In the genomic region with DNA sequence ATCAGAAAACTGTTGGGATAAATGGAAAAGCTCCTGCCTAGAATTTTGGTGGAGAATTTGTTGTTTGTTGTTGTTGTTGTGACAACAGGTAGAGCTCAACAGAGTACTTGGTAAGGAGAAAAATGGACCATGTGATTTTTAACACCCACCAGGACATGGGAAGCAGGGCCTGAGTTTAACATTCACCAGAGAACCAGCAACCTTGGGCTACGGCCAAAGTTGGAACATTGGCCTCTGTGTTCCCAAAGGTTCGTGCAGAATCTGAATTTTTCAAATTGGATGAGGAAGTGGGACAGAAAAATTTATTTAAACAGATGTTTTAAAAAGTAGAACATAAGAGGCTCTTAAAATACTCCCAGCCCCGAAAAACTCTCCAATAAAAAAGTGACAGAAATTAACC, we compare ENCODE assay signal across 1 cellular context.
TF ChIP-seq lines count a peak whose summit lies in the region.

No MANE protein-coding gene starts in this region.

TF ChIP-seq in HepG2, 621 proteins besides CTCF, POLR2A, EP300 and RAD21 (continued from another document):
- TF ChIP-seq MAZ (IDR thresholded peaks at IDR 0.05; ENCODE audit: borderline replicate concordance, low read depth, low read length) (no peak), MAZ (CRISPR knock-in tag; IDR thresholded peaks at IDR 0.05; ENCODE audit: low read depth) (no peak), POLR2AphosphoS2 (IDR thresholded peaks at IDR 0.05; ENCODE audit: low read depth, low read length) (no peak), FOXA3 (CRISPR knock-in tag; IDR thresholded peaks at IDR 0.05) (no peak), ZNF251 (CRISPR knock-in tag; IDR thresholded peaks at IDR 0.05) (no peak), ZNF570 (CRISPR knock-in tag; IDR thresholded peaks at IDR 0.05; ENCODE audit: borderline replicate concordance) (no peak), NR3C1 (CRISPR knock-in tag; IDR thresholded peaks at IDR 0.05) (no peak), ZNF724P (CRISPR knock-in tag; IDR thresholded peaks at IDR 0.05; ENCODE audit: borderline replicate concordance) (no peak), ZNF350 (CRISPR knock-in tag; IDR thresholded peaks at IDR 0.05; ENCODE audit: borderline replicate concordance, low read depth) (no peak), TRIM24 (CRISPR knock-in tag; IDR thresholded peaks at IDR 0.05) (no peak), ZBTB7A (CRISPR knock-in tag; IDR thresholded peaks at IDR 0.05) (no peak)
- TF ChIP-seq, protein P1, sequence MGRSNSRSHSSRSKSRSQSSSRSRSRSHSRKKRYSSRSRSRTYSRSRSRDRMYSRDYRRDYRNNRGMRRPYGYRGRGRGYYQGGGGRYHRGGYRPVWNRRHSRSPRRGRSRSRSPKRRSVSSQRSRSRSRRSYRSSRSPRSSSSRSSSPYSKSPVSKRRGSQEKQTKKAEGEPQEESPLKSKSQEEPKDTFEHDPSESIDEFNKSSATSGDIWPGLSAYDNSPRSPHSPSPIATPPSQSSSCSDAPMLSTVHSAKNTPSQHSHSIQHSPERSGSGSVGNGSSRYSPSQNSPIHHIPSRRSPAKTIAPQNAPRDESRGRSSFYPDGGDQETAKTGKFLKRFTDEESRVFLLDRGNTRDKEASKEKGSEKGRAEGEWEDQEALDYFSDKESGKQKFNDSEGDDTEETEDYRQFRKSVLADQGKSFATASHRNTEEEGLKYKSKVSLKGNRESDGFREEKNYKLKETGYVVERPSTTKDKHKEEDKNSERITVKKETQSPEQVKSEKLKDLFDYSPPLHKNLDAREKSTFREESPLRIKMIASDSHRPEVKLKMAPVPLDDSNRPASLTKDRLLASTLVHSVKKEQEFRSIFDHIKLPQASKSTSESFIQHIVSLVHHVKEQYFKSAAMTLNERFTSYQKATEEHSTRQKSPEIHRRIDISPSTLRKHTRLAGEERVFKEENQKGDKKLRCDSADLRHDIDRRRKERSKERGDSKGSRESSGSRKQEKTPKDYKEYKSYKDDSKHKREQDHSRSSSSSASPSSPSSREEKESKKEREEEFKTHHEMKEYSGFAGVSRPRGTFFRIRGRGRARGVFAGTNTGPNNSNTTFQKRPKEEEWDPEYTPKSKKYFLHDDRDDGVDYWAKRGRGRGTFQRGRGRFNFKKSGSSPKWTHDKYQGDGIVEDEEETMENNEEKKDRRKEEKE (IDR thresholded peaks at IDR 0.05): no peak
